ENCODE assay signal across 9 cellular contexts in genomic region chr4:17336524-17336941, GRCh38.
DNase-seq lines count a peak whose midpoint lies in the region; ATAC-seq, FAIRE-seq and TF ChIP-seq lines count a peak whose summit lies in the region.
"Had no signal": no experiment of that assay in that cellular context is flagged by ENCODE, and none has a peak within 500 bp of the region (broad histone marks: within the 10 kb centered on the region; RNA-seq: fewer than 3 reads in every experiment).

No MANE protein-coding gene starts in this region.

- no peak overlapping the region for H3K4me2 ChIP-seq in IMR-90 (ENCODE audit: low read depth, low read length)

- no peak overlapping the region for H3K4me3 Mint-ChIP-seq in activated T-helper 2 cell treated with anti-CD3 and anti-CD28 coated beads, Interferon-gamma antibody, Interleukin-2, Interleukin-4, amounts not matched to agents 10 μg/mL and 5 μg/mL and 100 μg/mL, durations not matched to agents 14 hours and 24 hours and 36 hours (ENCODE audit: low read depth)
- H3K4me3 Mint-ChIP-seq in nephron progenitor cell, result no peak overlapping the region

- H3K36me3 Mint-ChIP-seq in activated T-helper 2 cell treated with anti-CD3 and anti-CD28 coated beads, Interferon-gamma antibody, Interleukin-2, Interleukin-4, amounts not matched to agents 10 μg/mL and 5 μg/mL and 100 μg/mL, durations not matched to agents 14 hours and 24 hours and 36 hours (ENCODE audit: low read depth), result no peaks in the 10 kb centered on the region
- no peaks in the 10 kb centered on the region for H3K36me3 Mint-ChIP-seq in nephron progenitor cell (ENCODE audit: low read depth)

- DNase-seq in IMR-90, result peak; percentile 48
- DNase-seq in activated T-helper 2 cell treated with anti-CD3 and anti-CD28 coated beads, Interferon-gamma antibody, Interleukin-2, Interleukin-4, amounts not matched to agents 10 μg/mL and 5 μg/mL and 100 μg/mL, durations not matched to agents 14 hours and 24 hours and 36 hours (ENCODE audit: low spot score), result peak; percentile 80
- no peak for DNase-seq in nephron progenitor cell
- no peak for DNase-seq in MV-4-11 (lab: John Stamatoyannopoulos, UW)
- DNase-seq in SK-N-DZ (ENCODE audit: low spot score), result no peak
- no peak for DNase-seq in GM19239 (ENCODE audit: insufficient read length, low spot score)
- no peak for DNase-seq in NCI-H2171 treated with DMSO at 0.1 percent for 48 hours (lab: John Stamatoyannopoulos, UW)

- BruUV-seq in IMR-90 (replicated peaks; lab: Mats Ljungman, UMichigan), result no TSS peak

- H2BK15ac ChIP-seq in IMR-90 (ENCODE audit: low read depth, low read length), result no peak overlapping the region

- no peak for TF ChIP-seq RAD21 in IMR-90 (IDR thresholded peaks at IDR 0.05; ENCODE audit: low read length)

- H3K27ac ChIP-seq in IMR-90 (ENCODE audit: insufficient read depth, low read length), result no peak overlapping the region
- H3K27ac ChIP-seq: neutrophil had no signal

- no peak overlapping the region for H4K91ac ChIP-seq in IMR-90 (ENCODE audit: insufficient read depth, low read depth, low read length)

- H3K4ac ChIP-seq in IMR-90 (ENCODE audit: low read depth, low read length), result no peak overlapping the region

- H4K8ac ChIP-seq in IMR-90 (ENCODE audit: low read depth in 2 of 2, low read length in 2 of 2), result no peak overlapping the region

- peak; percentile 90 for ATAC-seq in GM21447 (IDR thresholded peaks at IDR 0.05; ENCODE audit: unreplicated experiment)
- no peak for ATAC-seq in IMR-90 (ENCODE audit: low read depth)

- no peak overlapping the region for H2AK9ac ChIP-seq in IMR-90 (replicated peaks; ENCODE audit: low read depth, low read length, poor library complexity)

- no peaks in the 10 kb centered on the region for H3K9me3 Mint-ChIP-seq in activated T-helper 2 cell treated with anti-CD3 and anti-CD28 coated beads, Interferon-gamma antibody, Interleukin-2, Interleukin-4, amounts not matched to agents 10 μg/mL and 5 μg/mL and 100 μg/mL, durations not matched to agents 14 hours and 24 hours and 36 hours
- no peaks in the 10 kb centered on the region for H3K9me3 Mint-ChIP-seq in nephron progenitor cell

- FAIRE-seq in GM19239 (lab: Jason Lieb, UNC), result no peak

- no peak overlapping the region for H3K18ac ChIP-seq in IMR-90 (ENCODE audit: low read depth, low read length)

- TF ChIP-seq CTCF in IMR-90 (conservative IDR thresholded peaks at IDR 0.05; ENCODE audit: low read depth, low read length) (no peak), nephron progenitor cell (IDR thresholded peaks at IDR 0.05) (no peak)

- H3K36me3 ChIP-seq in IMR-90 (ENCODE audit: control insufficient read depth, insufficient read depth, low read length), result no peaks in the 10 kb centered on the region
- H3K36me3 ChIP-seq: neutrophil had no signal

- H3K23ac ChIP-seq in IMR-90 (ENCODE audit: low read depth, low read length), result no peak overlapping the region

- no peak for TF ChIP-seq POLR2A in IMR-90 (IDR thresholded peaks at IDR 0.05; ENCODE audit: low read depth, low read length)

- CTCF ChIA-PET in IMR-90 (lab: Yijun Ruan, JAX), result no interaction called here

- no peak overlapping the region for H4K5ac ChIP-seq in IMR-90 (ENCODE audit: low read depth, low read length)

- H3K27ac Mint-ChIP-seq in activated T-helper 2 cell treated with anti-CD3 and anti-CD28 coated beads, Interferon-gamma antibody, Interleukin-2, Interleukin-4, amounts not matched to agents 10 μg/mL and 5 μg/mL and 100 μg/mL, durations not matched to agents 14 hours and 24 hours and 36 hours, result peak overlapping the region; percentile 79
- H3K27ac Mint-ChIP-seq in nephron progenitor cell, result peak overlapping the region; percentile 40

- WGBS in IMR-90 (ENCODE audit: extremely low coverage in 2 of 2, insufficient read length in 1 of 2), 2 experiments, result 47% methylated on average over 3 of the region's 10 CpGs; no CpG with 5 or more reads in 1 of the 2 experiments

- intact Hi-C loops in IMR-90 (cut with micrococcal nuclease), result no loop called here
- intact Hi-C loops in activated T-helper 2 cell treated with anti-CD3 and anti-CD28 coated beads, Interferon-gamma antibody, Interleukin-2, Interleukin-4, amounts not matched to agents 10 μg/mL and 5 μg/mL and 100 μg/mL, durations not matched to agents 14 hours and 24 hours and 36 hours (cut with micrococcal nuclease), result loop anchor here (2.0 to 10.0 kb wide), 3 partner anchors 136 to 478 kb away; partner anchors contain the start of genes DCAF16, LAP3 and NCAPG

- no peak overlapping the region for H3K9ac ChIP-seq in IMR-90 (ENCODE audit: low read depth, low read length)

- peaks cover 2% of the 10 kb centered on the region for H3K27me3 Mint-ChIP-seq in activated T-helper 2 cell treated with anti-CD3 and anti-CD28 coated beads, Interferon-gamma antibody, Interleukin-2, Interleukin-4, amounts not matched to agents 10 μg/mL and 5 μg/mL and 100 μg/mL, durations not matched to agents 14 hours and 24 hours and 36 hours (ENCODE audit: low read depth)
- H3K27me3 Mint-ChIP-seq in nephron progenitor cell (ENCODE audit: low read depth, poor library complexity), result peaks cover 3% of the 10 kb centered on the region

- no peak overlapping the region for H2BK5ac ChIP-seq in IMR-90 (ENCODE audit: low read depth, low read length, poor library complexity, severe bottlenecking)

- POLR2A ChIA-PET in IMR-90 (lab: Charles Lee; ENCODE audit: unreplicated experiment), result no interaction called here

- H3K9me1 ChIP-seq in IMR-90 (ENCODE audit: insufficient read depth, low read length), result no peaks in the 10 kb centered on the region

- H2AFZ ChIP-seq in IMR-90 (replicated peaks; ENCODE audit: low read length, poor library complexity), result peak overlapping the region; percentile 79

- no peaks in the 10 kb centered on the region for H3K79me1 ChIP-seq in IMR-90 (ENCODE audit: low read depth in 1 of 2, low read length in 2 of 2)

- no peak overlapping the region for H3K4me3 ChIP-seq in IMR-90 (ENCODE audit: insufficient read depth, low read depth, low read length)

- H3K14ac ChIP-seq in IMR-90 (replicated peaks; ENCODE audit: low read depth, low read length), result no peak overlapping the region

- dilution Hi-C loops in IMR-90 (cut with HindIII; ENCODE audit: low sequenced_read_pairs, unreplicated experiment), result no loop called here

- no peak overlapping the region for H2AK5ac ChIP-seq in IMR-90 (ENCODE audit: low read depth, low read length)

- H3K4me1 Mint-ChIP-seq in activated T-helper 2 cell treated with anti-CD3 and anti-CD28 coated beads, Interferon-gamma antibody, Interleukin-2, Interleukin-4, amounts not matched to agents 10 μg/mL and 5 μg/mL and 100 μg/mL, durations not matched to agents 14 hours and 24 hours and 36 hours (ENCODE audit: low read depth), result peaks cover 38% of the 10 kb centered on the region
- H3K4me1 Mint-ChIP-seq in nephron progenitor cell, result peaks cover 8% of the 10 kb centered on the region

- no peaks in the 10 kb centered on the region for H4K20me1 ChIP-seq in IMR-90 (ENCODE audit: insufficient read depth, low read length)

- H2BK120ac ChIP-seq in IMR-90 (ENCODE audit: low read depth, low read length), result no peak overlapping the region

- H2BK20ac ChIP-seq in IMR-90 (ENCODE audit: low read depth, low read length), result no peak overlapping the region

- in situ Hi-C loops in IMR-90 (cut with MboI; ENCODE audit: low sequenced_read_pairs), result loop anchor here (10.0 kb wide), 1 partner anchor 822 kb away; no protein-coding TSS in a partner anchor

- no peaks in the 10 kb centered on the region for H3K9me3 ChIP-seq in IMR-90 (ENCODE audit: control insufficient read depth, insufficient read depth, low read length)
- H3K9me3 ChIP-seq: neutrophil had no signal

- peaks cover 4% of the 10 kb centered on the region; the same call in 1 of the 2 replicates for H3K27me3 ChIP-seq in IMR-90 (ENCODE audit: control insufficient read depth, insufficient read depth, low read length)
- H3K27me3 ChIP-seq: neutrophil had no signal

- H3K56ac ChIP-seq in IMR-90 (ENCODE audit: extremely low read depth, insufficient read depth, low read length), result no peak overlapping the region

- no peaks in the 10 kb centered on the region for H3K4me1 ChIP-seq in IMR-90 (ENCODE audit: control insufficient read depth, insufficient read depth, low read length)

TF ChIP-seq in IMR-90, 13 proteins besides CTCF, POLR2A, EP300 and RAD21:
- TF ChIP-seq MAFK (IDR thresholded peaks at IDR 0.05; ENCODE audit: low read depth, low read length) (no peak), RCOR1 (IDR thresholded peaks at IDR 0.05; ENCODE audit: insufficient replicate concordance, low read length) (no peak), FOS (IDR thresholded peaks at IDR 0.05; ENCODE audit: low read depth, low read length) (no peak), SMC3 (IDR thresholded peaks at IDR 0.05; ENCODE audit: low read depth, low read length) (no peak), BHLHE40 (IDR thresholded peaks at IDR 0.05; ENCODE audit: low read depth, low read length) (no peak), RFX5 (IDR thresholded peaks at IDR 0.05; ENCODE audit: low read depth, low read length) (no peak), NFE2L2 (IDR thresholded peaks at IDR 0.05; ENCODE audit: low read depth, low read length) (no peak), MAZ (IDR thresholded peaks at IDR 0.05; ENCODE audit: borderline replicate concordance, low read depth, low read length) (no peak), CEBPB (IDR thresholded peaks at IDR 0.05; ENCODE audit: low read depth, low read length) (no peak), CHD1 (IDR thresholded peaks at IDR 0.05; ENCODE audit: low read depth, low read length) (no peak), MXI1 (IDR thresholded peaks at IDR 0.05; ENCODE audit: borderline replicate concordance, low read depth, low read length) (no peak), ELK1 (IDR thresholded peaks at IDR 0.05; ENCODE audit: borderline replicate concordance, low read depth, low read length) (no peak)
- TF ChIP-seq, protein P1, sequence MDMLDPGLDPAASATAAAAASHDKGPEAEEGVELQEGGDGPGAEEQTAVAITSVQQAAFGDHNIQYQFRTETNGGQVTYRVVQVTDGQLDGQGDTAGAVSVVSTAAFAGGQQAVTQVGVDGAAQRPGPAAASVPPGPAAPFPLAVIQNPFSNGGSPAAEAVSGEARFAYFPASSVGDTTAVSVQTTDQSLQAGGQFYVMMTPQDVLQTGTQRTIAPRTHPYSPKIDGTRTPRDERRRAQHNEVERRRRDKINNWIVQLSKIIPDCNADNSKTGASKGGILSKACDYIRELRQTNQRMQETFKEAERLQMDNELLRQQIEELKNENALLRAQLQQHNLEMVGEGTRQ (IDR thresholded peaks at IDR 0.05; ENCODE audit: low read depth, low read length), result no peak

Comparison
In these comparisons a context has a peak if more than half of its experiments do, and no peak if none do; other contexts are left out.
1. DNase-seq: peak in IMR-90 (single experiment) and activated T-helper 2 cell treated with anti-CD3 and anti-CD28 coated beads, Interferon-gamma antibody, Interleukin-2, Interleukin-4, amounts not matched to agents 10 μg/mL and 5 μg/mL and 100 μg/mL, durations not matched to agents 14 hours and 24 hours and 36 hours (single experiment); none in nephron progenitor cell (single experiment), MV-4-11 (single experiment), SK-N-DZ (single experiment), GM19239 (single experiment) and NCI-H2171 treated with DMSO at 0.1 percent for 48 hours (single experiment).